Comparison of ENCODE assay signal across 11 cellular contexts in genomic region chr7:104971290-104972071, GRCh38. TPM values are rescaled to one million over a fixed set of nuclear protein-coding genes. Genes with fewer than 3 reads are reported as not detected.
A peak's percentile ranks its signal among the peaks of the same experiment; 100 is the strongest.
DNase-seq lines count a peak whose midpoint lies in the region; ATAC-seq and TF ChIP-seq lines count a peak whose summit lies in the region.
"Had no signal": no experiment of that assay in that cellular context is flagged by ENCODE, and none has a peak within 500 bp of the region (broad histone marks: within the 10 kb centered on the region; RNA-seq: fewer than 3 reads in every experiment).

No MANE protein-coding gene starts in this region.

- ATAC-seq in HG03457 (IDR thresholded peaks at IDR 0.05; ENCODE audit: unreplicated experiment) = no peak
- no peak for ATAC-seq in HG03280 (IDR thresholded peaks at IDR 0.05; ENCODE audit: unreplicated experiment)
- ATAC-seq: T-cell had no signal

- no peak for TF ChIP-seq CTCF in brain (conservative IDR thresholded peaks at IDR 0.05)
- peak in 1 of 7 experiments; percentile 37 for TF ChIP-seq CTCF in stomach (IDR thresholded peaks at IDR 0.05)

- peak; percentile 67 for DNase-seq in LoVo (ENCODE audit: low spot score)
- DNase-seq in hepatic stellate cell (ENCODE audit: low spot score) = peak; percentile 44
- DNase-seq in stomach = peak; percentile 61
- DNase-seq in occipital lobe (lab: John Stamatoyannopoulos, UW) = no peak
- DNase-seq in cerebellar cortex (ENCODE audit: low spot score) = no peak
- DNase-seq: activated naive CD4-positive, alpha-beta T cell; T-cell had no signal

- H3K4me3 ChIP-seq in stomach = no peak overlapping the region

- peak overlapping the region in 1 of 5 experiments; percentile 15 for H3K4me3 Mint-ChIP-seq in brain
- H3K4me3 Mint-ChIP-seq: T-cell had no signal

- no peaks in the 10 kb centered on the region for H3K36me3 ChIP-seq in stomach

- peak overlapping the region; percentile 42 to 93 (median 81) for H3K27ac Mint-ChIP-seq in brain
- H3K27ac Mint-ChIP-seq: T-cell had no signal

- peaks cover 4% of the 10 kb centered on the region for H3K36me3 Mint-ChIP-seq in brain

- peaks cover 19 to 87% (median 57%) of the 10 kb centered on the region in 4 donors for H3K4me1 ChIP-seq in stomach

- no peaks in the 10 kb centered on the region for H3K9me3 ChIP-seq in stomach

- peaks cover 16% of the 10 kb centered on the region for H3K4me1 Mint-ChIP-seq in brain

- H3K9me3 Mint-ChIP-seq in brain = peaks cover 0 to 6% (median 0%) of the 10 kb centered on the region in 5 experiments
- H3K9me3 Mint-ChIP-seq: T-cell had no signal

- WGBS in stomach, 5 donors = 25 to 48% (median 37%) methylated on average over 3 of the region's 3 CpGs

- no peak for TF ChIP-seq POLR2A in stomach (IDR thresholded peaks at IDR 0.05)

- no peaks in the 10 kb centered on the region for H3K27me3 ChIP-seq in stomach

- H3K27me3 Mint-ChIP-seq in brain = peaks cover 5% of the 10 kb centered on the region
- H3K27me3 Mint-ChIP-seq: T-cell had no signal

- intact Hi-C loops in stomach (cut with DNase I; ENCODE audit: low total_unique reads) = loop anchor here (10.0 kb wide), 1 partner anchor 47 kb away; no protein-coding TSS in a partner anchor

- TF ChIP-seq EP300 in stomach (IDR thresholded peaks at IDR 0.05) = no peak

- H3K27ac ChIP-seq in stomach = peak overlapping the region; percentile 62 to 84 (median 77)
- H3K27ac ChIP-seq: KMS-11 had no signal

RNA-seq across cellular contexts. Expression of gene KMT2E, which starts 42.5 kb away (rescaled TPM):
- polyA plus RNA-seq in brain (ENCODE audit: insufficient read depth, low read depth, low replicate concordance) (27.1 TPM), stomach (10 to 100 TPM in 2 of 3 donors, 1 to 10 TPM in 1; 9.4 to 12.5 (median 11.9) TPM)
- total RNA-seq in stomach (100 to 1,000 TPM in 2 of 5 donors, 10 to 100 TPM in 3; 64.8 to 330 (median 93.9) TPM), occipital lobe (261 TPM)

Comparison
In these comparisons a context has a peak if more than half of its experiments do, and no peak if none do; other contexts are left out.
1. DNase-seq: peak in LoVo (single experiment), hepatic stellate cell (single experiment) and stomach (single experiment); none in occipital lobe (single experiment) and cerebellar cortex (single experiment).